1 cellular context compared by ENCODE assay signal in the genomic region with DNA sequence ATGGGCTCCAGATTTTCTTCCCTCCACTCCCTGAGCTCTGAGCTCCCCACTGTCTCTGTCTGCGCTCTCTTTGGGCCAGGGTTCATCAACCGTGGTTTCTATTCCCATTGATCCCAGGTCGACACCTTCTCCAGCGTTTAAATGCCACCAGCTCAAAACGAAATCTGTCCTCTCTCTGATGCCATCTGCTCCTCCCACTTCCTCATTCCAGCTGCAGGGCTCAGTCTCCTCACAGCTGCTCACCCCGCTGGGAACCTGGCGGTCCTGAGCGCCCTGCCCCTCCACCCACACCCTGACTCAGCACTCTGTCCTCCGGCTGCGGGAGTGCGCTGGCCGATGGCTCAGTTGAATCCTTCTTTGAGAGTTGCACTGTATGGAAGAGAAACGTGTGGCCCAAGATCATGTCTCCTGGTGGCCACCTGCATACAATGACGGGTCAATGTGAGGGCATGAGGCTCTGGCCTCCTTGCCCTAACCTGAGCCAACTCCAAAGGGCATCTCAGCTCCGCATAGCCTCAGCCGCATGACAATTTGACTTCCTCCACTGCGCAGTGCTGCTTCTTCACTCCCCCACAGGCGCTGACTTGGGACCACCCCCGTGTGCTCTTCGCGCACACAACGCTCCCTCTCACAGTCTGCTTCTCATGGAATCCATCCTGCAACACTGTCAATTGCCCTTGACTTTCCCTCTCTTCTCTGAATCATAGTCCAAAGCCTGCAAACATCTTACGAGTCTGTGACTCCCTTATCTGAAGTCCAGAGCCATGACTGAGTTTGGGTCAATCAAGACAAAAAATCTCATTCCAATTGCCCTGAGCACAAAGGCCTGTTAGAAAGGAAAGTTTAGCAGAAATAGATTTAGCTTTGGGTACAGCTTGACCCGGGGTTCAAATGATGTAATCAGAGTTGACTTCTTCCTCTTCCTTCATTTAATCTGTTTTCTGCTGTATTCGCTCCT.
TF ChIP-seq lines count a peak whose summit lies in the region.

No MANE protein-coding gene starts in this region.

TF ChIP-seq in K562, 482 proteins besides CTCF, POLR2A, EP300 and RAD21 (continued from another document and continues in another):
- TF ChIP-seq, protein P1, sequence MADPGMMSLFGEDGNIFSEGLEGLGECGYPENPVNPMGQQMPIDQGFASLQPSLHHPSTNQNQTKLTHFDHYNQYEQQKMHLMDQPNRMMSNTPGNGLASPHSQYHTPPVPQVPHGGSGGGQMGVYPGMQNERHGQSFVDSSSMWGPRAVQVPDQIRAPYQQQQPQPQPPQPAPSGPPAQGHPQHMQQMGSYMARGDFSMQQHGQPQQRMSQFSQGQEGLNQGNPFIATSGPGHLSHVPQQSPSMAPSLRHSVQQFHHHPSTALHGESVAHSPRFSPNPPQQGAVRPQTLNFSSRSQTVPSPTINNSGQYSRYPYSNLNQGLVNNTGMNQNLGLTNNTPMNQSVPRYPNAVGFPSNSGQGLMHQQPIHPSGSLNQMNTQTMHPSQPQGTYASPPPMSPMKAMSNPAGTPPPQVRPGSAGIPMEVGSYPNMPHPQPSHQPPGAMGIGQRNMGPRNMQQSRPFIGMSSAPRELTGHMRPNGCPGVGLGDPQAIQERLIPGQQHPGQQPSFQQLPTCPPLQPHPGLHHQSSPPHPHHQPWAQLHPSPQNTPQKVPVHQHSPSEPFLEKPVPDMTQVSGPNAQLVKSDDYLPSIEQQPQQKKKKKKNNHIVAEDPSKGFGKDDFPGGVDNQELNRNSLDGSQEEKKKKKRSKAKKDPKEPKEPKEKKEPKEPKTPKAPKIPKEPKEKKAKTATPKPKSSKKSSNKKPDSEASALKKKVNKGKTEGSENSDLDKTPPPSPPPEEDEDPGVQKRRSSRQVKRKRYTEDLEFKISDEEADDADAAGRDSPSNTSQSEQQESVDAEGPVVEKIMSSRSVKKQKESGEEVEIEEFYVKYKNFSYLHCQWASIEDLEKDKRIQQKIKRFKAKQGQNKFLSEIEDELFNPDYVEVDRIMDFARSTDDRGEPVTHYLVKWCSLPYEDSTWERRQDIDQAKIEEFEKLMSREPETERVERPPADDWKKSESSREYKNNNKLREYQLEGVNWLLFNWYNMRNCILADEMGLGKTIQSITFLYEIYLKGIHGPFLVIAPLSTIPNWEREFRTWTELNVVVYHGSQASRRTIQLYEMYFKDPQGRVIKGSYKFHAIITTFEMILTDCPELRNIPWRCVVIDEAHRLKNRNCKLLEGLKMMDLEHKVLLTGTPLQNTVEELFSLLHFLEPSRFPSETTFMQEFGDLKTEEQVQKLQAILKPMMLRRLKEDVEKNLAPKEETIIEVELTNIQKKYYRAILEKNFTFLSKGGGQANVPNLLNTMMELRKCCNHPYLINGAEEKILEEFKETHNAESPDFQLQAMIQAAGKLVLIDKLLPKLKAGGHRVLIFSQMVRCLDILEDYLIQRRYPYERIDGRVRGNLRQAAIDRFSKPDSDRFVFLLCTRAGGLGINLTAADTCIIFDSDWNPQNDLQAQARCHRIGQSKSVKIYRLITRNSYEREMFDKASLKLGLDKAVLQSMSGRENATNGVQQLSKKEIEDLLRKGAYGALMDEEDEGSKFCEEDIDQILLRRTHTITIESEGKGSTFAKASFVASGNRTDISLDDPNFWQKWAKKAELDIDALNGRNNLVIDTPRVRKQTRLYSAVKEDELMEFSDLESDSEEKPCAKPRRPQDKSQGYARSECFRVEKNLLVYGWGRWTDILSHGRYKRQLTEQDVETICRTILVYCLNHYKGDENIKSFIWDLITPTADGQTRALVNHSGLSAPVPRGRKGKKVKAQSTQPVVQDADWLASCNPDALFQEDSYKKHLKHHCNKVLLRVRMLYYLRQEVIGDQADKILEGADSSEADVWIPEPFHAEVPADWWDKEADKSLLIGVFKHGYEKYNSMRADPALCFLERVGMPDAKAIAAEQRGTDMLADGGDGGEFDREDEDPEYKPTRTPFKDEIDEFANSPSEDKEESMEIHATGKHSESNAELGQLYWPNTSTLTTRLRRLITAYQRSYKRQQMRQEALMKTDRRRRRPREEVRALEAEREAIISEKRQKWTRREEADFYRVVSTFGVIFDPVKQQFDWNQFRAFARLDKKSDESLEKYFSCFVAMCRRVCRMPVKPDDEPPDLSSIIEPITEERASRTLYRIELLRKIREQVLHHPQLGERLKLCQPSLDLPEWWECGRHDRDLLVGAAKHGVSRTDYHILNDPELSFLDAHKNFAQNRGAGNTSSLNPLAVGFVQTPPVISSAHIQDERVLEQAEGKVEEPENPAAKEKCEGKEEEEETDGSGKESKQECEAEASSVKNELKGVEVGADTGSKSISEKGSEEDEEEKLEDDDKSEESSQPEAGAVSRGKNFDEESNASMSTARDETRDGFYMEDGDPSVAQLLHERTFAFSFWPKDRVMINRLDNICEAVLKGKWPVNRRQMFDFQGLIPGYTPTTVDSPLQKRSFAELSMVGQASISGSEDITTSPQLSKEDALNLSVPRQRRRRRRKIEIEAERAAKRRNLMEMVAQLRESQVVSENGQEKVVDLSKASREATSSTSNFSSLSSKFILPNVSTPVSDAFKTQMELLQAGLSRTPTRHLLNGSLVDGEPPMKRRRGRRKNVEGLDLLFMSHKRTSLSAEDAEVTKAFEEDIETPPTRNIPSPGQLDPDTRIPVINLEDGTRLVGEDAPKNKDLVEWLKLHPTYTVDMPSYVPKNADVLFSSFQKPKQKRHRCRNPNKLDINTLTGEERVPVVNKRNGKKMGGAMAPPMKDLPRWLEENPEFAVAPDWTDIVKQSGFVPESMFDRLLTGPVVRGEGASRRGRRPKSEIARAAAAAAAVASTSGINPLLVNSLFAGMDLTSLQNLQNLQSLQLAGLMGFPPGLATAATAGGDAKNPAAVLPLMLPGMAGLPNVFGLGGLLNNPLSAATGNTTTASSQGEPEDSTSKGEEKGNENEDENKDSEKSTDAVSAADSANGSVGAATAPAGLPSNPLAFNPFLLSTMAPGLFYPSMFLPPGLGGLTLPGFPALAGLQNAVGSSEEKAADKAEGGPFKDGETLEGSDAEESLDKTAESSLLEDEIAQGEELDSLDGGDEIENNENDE (IDR thresholded peaks at IDR 0.05; ENCODE audit: low read depth, low read length) = no peak
- no peak for TF ChIP-seq ZNF133 (CRISPR knock-in tag; IDR thresholded peaks at IDR 0.05)
- no peak for TF ChIP-seq DIDO1 (tag; IDR thresholded peaks at IDR 0.05; ENCODE audit: low read depth)
- no peak for TF ChIP-seq ESRRB (CRISPR knock-in tag; IDR thresholded peaks at IDR 0.05; ENCODE audit: borderline replicate concordance)
- no peak; the same call in none of the 2 replicates for TF ChIP-seq ATF7 (IDR thresholded peaks at IDR 0.05)
- peak; percentile 83 for TF ChIP-seq DPF2 (IDR thresholded peaks at IDR 0.05)
- TF ChIP-seq, protein P2, sequence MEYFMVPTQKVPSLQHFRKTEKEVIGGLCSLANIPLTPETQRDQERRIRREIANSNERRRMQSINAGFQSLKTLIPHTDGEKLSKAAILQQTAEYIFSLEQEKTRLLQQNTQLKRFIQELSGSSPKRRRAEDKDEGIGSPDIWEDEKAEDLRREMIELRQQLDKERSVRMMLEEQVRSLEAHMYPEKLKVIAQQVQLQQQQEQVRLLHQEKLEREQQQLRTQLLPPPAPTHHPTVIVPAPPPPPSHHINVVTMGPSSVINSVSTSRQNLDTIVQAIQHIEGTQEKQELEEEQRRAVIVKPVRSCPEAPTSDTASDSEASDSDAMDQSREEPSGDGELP (CRISPR knock-in tag; IDR thresholded peaks at IDR 0.05; ENCODE audit: borderline replicate concordance) = peak; percentile 99
- peak; percentile 76; the same call in 1 of the 2 replicates for TF ChIP-seq SMAD4 (CRISPR knock-in tag; conservative IDR thresholded peaks at IDR 0.05)
- peak; percentile 73 for TF ChIP-seq CXXC5 (CRISPR knock-in tag; IDR thresholded peaks at IDR 0.05)
- no peak for TF ChIP-seq ZFPM2 (CRISPR knock-in tag; IDR thresholded peaks at IDR 0.05)
- TF ChIP-seq SUPT5H (IDR thresholded peaks at IDR 0.05) = 0 out of 2 replicates have a peak, but pooled peaks have one; percentile 39
- TF ChIP-seq CTBP1 (IDR thresholded peaks at IDR 0.05; ENCODE audit: borderline replicate concordance) = peak; percentile 96
- TF ChIP-seq, protein P3, sequence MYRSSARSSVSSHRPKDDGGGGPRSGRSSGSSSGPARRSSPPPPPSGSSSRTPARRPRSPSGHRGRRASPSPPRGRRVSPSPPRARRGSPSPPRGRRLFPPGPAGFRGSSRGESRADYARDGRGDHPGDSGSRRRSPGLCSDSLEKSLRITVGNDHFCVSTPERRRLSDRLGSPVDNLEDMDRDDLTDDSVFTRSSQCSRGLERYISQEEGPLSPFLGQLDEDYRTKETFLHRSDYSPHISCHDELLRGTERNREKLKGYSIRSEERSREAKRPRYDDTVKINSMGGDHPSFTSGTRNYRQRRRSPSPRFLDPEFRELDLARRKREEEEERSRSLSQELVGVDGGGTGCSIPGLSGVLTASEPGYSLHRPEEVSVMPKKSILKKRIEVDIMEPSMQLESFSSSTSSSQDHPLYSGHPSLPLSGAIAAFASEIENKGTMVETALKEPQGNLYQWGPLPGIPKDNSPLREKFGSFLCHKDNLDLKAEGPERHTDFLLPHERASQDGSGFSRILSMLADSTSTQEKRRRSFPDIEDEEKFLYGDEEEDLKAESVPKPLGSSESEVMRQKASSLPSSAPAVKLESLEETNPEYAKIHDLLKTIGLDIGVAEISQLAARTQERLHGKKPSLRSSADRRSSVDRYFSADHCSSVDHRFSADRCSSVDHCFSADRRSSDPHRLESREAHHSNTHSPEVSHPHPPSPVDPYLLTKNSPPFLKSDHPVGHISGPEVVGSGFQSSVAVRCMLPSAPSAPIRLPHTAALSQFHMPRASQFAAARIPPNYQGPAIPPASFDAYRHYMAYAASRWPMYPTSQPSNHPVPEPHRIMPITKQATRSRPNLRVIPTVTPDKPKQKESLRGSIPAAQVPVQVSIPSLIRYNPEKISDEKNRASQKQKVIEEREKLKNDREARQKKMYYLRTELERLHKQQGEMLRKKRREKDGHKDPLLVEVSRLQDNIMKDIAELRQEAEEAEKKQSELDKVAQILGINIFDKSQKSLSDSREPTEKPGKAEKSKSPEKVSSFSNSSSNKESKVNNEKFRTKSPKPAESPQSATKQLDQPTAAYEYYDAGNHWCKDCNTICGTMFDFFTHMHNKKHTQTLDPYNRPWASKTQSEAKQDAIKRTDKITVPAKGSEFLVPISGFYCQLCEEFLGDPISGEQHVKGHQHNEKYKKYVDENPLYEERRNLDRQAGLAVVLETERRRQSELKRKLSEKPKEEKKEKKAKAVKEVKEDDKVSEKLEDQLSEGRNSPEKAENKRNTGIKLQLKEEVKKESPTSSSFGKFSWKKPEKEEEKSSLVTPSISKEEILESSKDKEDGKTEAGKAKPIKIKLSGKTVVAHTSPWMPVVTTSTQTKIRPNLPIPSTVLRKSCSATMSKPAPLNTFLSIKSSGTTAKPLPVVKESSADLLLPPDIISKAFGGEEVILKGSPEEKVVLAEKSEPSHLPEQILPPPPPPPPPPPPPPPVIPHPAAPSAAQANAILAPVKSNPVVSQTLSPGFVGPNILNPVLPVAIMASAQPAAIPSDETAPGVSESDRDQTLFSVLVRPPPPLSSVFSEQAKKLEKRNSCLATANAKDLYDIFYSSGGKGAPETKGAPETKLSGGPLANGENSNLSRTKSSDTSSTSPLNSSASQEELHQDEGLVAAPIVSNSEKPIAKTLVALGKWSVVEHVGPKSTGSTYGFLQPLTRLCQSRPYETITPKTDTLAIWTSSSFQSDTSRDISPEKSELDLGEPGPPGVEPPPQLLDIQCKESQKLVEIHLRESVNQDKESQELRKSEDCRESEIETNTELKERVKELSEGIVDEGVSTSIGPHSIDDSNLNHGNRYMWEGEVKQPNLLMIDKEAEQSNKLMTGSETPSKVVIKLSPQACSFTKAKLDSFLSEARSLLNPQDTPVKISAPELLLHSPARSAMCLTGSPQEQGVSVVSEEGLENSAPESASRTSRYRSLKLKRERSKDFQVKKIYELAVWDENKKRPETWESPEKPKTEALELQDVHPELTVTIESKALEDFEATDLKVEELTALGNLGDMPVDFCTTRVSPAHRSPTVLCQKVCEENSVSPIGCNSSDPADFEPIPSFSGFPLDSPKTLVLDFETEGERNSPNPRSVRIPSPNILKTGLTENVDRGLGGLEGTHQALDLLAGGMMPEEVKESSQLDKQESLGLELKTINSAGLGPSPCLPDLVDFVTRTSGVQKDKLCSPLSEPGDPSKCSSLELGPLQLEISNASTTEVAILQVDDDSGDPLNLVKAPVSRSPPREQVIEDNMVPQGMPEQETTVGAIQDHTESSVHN (IDR thresholded peaks at IDR 0.05; ENCODE audit: borderline replicate concordance in 1 of 2, low read depth in 1 of 2) = peak in 1 of 2 experiments; percentile 93; a peak in 2 of 4 replicates
- TF ChIP-seq HMG20B (CRISPR knock-in tag; IDR thresholded peaks at IDR 0.05) = no peak
- TF ChIP-seq PHTF2 (CRISPR knock-in tag; IDR thresholded peaks at IDR 0.05) = no peak
- TF ChIP-seq ZNF24 (IDR thresholded peaks at IDR 0.05) = no peak
- no peak for TF ChIP-seq GABPB2 (CRISPR knock-in tag; conservative IDR thresholded peaks at IDR 0.05)
- no peak for TF ChIP-seq NFIX (CRISPR knock-in tag; IDR thresholded peaks at IDR 0.05; ENCODE audit: low read depth)
- TF ChIP-seq, protein P4, sequence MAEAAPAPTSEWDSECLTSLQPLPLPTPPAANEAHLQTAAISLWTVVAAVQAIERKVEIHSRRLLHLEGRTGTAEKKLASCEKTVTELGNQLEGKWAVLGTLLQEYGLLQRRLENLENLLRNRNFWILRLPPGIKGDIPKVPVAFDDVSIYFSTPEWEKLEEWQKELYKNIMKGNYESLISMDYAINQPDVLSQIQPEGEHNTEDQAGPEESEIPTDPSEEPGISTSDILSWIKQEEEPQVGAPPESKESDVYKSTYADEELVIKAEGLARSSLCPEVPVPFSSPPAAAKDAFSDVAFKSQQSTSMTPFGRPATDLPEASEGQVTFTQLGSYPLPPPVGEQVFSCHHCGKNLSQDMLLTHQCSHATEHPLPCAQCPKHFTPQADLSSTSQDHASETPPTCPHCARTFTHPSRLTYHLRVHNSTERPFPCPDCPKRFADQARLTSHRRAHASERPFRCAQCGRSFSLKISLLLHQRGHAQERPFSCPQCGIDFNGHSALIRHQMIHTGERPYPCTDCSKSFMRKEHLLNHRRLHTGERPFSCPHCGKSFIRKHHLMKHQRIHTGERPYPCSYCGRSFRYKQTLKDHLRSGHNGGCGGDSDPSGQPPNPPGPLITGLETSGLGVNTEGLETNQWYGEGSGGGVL (CRISPR knock-in tag; IDR thresholded peaks at IDR 0.05) = no peak
- no peak for TF ChIP-seq U2AF2 (optimal IDR thresholded peaks at IDR 0.05; ENCODE audit: low read depth, low read length)
- TF ChIP-seq, protein P5, sequence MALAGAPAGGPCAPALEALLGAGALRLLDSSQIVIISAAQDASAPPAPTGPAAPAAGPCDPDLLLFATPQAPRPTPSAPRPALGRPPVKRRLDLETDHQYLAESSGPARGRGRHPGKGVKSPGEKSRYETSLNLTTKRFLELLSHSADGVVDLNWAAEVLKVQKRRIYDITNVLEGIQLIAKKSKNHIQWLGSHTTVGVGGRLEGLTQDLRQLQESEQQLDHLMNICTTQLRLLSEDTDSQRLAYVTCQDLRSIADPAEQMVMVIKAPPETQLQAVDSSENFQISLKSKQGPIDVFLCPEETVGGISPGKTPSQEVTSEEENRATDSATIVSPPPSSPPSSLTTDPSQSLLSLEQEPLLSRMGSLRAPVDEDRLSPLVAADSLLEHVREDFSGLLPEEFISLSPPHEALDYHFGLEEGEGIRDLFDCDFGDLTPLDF (CRISPR knock-in tag; IDR thresholded peaks at IDR 0.05) = no peak
- peak; percentile 100 for TF ChIP-seq ZNF316 (IDR thresholded peaks at IDR 0.05)
- TF ChIP-seq NRF1 (conservative IDR thresholded peaks at IDR 0.05 in 1 of 2, IDR thresholded peaks at IDR 0.05 in 1 of 2) = peak; percentile 77 to 83
- TF ChIP-seq LARP7 (IDR thresholded peaks at IDR 0.05) = no peak
- peak; percentile 42; the same call in 1 of the 2 replicates for TF ChIP-seq CREB1 (IDR thresholded peaks at IDR 0.05)
- no peak for TF ChIP-seq CREB1 (CRISPR knock-in tag; IDR thresholded peaks at IDR 0.05)
- TF ChIP-seq SP2 (IDR thresholded peaks at IDR 0.05; ENCODE audit: extremely low read depth, low read depth, low read length, poor library complexity, severe bottlenecking) = no peak
